In genomic region chr3:128180913-128181312, GRCh38 we compare ENCODE assay signal across 20 cellular contexts.
"Had no signal": no experiment of that assay in that cellular context is flagged by ENCODE, and none has a peak within 500 bp of the region (broad histone marks: within the 10 kb centered on the region; RNA-seq: fewer than 3 reads in every experiment).

No MANE protein-coding gene starts in this region.

- H3K4me3 ChIP-seq: Peyer's patch had no signal

- H3K27ac ChIP-seq: brain microvascular endothelial cell, Peyer's patch, RWPE1 had no signal

- H3K9me3 ChIP-seq: Peyer's patch had no signal

- ATAC-seq: activated CD4-positive, CD25-positive, alpha-beta regulatory T cell treated with anti-CD3 and anti-CD28 coated beads, Interleukin-2, amount 50 U/mL, for 24 hours; activated CD8-positive, alpha-beta T cell treated with anti-CD3 and anti-CD28 coated beads for 36 hours; activated T-cell treated with anti-CD3 and anti-CD28 coated beads, Interleukin-2, amount 50 U/mL, for 72 hours had no signal

- DNase-seq: activated CD4-positive, alpha-beta T cell treated with anti-CD3 and anti-CD28 coated beads for 4 hours; activated CD8-positive, alpha-beta memory T cell treated with anti-CD3 and anti-CD28 coated beads, Interleukin-2, amount 50 U/mL, for 4 hours; activated CD8-positive, alpha-beta T cell treated with anti-CD3 and anti-CD28 coated beads for 36 hours; activated gamma-delta T cell treated with Interleukin-2 at 50 U/mL for 16 hours; activated naive CD4-positive, alpha-beta T cell treated with anti-CD3 and anti-CD28 coated beads, Interleukin-2, amount 10 ng/mL, durations not matched to agents 7 days and 5 days; activated naive CD8-positive, alpha-beta T cell treated with anti-CD3 and anti-CD28 coated beads for 36 hours; activated T-cell treated with anti-CD3 and anti-CD28 coated beads, Interleukin-2, amount 50 U/mL, for 72 hours; brain microvascular endothelial cell; MM.1S; NCI-H1105 treated with DMSO at 0.1 percent for 48 hours; NCI-H1436 treated with DMSO at 0.1 percent for 48 hours; NCI-H187; NCI-H2081; NCI-H510A treated with DMSO at 0.1 percent for 48 hours; NCI-H69; NK-92 treated with Interleukin-12 subunit alpha and Interleukin-12 subunit beta, amount 100 ng/mL, for 24 hours; Peyer's patch; SHP77 treated with DMSO at 0.1 percent for 48 hours had no signal

- H3K27me3 ChIP-seq: brain microvascular endothelial cell, Peyer's patch had no signal

- H3K4me1 ChIP-seq: Peyer's patch had no signal

- H3K36me3 ChIP-seq: brain microvascular endothelial cell, Peyer's patch had no signal
